1 cellular context compared by ENCODE assay signal in the genomic region with DNA sequence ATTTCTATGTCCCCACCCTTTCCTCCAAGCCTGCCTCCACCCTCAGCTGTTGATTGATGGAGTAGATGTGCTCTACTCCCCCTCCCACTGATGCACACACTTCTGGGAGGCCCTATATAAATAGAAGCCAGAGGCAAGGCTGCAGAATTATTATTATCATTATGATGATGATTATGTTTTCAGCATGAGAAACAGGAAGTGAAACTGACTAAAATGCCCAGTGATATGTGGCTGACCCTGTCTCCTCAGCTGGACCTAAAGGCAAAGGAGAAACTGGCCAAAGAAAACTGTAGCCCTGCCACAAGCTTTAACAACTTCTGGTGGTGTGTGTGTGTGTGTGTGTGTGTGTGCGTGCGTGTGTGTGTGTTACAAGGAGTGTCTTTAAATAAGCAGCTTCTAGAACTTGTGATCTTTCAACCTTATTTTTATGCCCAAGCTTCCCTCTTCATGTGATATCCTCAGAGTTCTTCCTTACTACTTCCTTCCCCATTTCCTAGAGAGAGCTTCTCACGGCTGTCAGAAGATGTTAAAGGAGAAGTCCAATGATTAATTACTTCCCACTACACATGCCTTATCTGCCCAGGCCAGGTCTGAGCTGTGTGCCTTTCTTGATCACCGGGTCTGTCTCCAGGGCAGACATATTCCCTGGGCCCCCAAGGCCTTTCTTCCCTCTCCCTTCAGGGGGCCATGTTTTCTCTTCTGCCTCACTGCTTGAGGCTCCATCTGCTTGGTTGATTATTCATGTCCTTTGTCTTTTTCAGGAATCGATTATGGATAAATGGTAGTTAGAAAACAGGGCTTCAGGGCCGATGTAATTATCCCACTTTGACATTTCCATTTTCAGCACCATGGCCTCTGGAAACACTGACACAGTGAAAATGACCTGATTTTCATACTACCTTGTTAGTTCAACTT.
TF ChIP-seq lines count a peak whose summit lies in the region.

No MANE protein-coding gene starts in this region.

TF ChIP-seq in SK-N-SH treated with all-trans-retinoic acid at 6 μM for 48 hours, 23 proteins besides CTCF, POLR2A, EP300 and RAD21 (continued from another document):
- TF ChIP-seq, protein P1, sequence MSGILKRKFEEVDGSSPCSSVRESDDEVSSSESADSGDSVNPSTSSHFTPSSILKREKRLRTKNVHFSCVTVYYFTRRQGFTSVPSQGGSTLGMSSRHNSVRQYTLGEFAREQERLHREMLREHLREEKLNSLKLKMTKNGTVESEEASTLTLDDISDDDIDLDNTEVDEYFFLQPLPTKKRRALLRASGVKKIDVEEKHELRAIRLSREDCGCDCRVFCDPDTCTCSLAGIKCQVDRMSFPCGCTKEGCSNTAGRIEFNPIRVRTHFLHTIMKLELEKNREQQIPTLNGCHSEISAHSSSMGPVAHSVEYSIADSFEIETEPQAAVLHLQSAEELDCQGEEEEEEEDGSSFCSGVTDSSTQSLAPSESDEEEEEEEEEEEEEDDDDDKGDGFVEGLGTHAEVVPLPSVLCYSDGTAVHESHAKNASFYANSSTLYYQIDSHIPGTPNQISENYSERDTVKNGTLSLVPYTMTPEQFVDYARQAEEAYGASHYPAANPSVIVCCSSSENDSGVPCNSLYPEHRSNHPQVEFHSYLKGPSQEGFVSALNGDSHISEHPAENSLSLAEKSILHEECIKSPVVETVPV (CRISPR knock-in tag; IDR thresholded peaks at IDR 0.05) = no peak
- TF ChIP-seq, protein P2, sequence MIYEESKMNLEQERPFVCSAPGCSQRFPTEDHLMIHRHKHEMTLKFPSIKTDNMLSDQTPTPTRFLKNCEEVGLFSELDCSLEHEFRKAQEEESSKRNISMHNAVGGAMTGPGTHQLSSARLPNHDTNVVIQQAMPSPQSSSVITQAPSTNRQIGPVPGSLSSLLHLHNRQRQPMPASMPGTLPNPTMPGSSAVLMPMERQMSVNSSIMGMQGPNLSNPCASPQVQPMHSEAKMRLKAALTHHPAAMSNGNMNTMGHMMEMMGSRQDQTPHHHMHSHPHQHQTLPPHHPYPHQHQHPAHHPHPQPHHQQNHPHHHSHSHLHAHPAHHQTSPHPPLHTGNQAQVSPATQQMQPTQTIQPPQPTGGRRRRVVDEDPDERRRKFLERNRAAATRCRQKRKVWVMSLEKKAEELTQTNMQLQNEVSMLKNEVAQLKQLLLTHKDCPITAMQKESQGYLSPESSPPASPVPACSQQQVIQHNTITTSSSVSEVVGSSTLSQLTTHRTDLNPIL (CRISPR knock-in tag; IDR thresholded peaks at IDR 0.05; ENCODE audit: low read depth) = no peak
- TF ChIP-seq RARB (CRISPR knock-in tag; IDR thresholded peaks at IDR 0.05) (no peak), ZNF8 (CRISPR knock-in tag; IDR thresholded peaks at IDR 0.05) (no peak), SNAI2 (CRISPR knock-in tag; IDR thresholded peaks at IDR 0.05) (no peak), ZC3H10 (CRISPR knock-in tag; IDR thresholded peaks at IDR 0.05) (no peak), ZNF565 (CRISPR knock-in tag; conservative IDR thresholded peaks at IDR 0.05; ENCODE audit: low read depth) (no peak), TCF4 (CRISPR knock-in tag; IDR thresholded peaks at IDR 0.05; ENCODE audit: borderline replicate concordance) (no peak)
